In genomic region chr2:56448403-56448998, GRCh38 we compare ENCODE assay signal across 17 cellular contexts.
DNase-seq lines count a peak whose midpoint lies in the region; ATAC-seq and TF ChIP-seq lines count a peak whose summit lies in the region.
"Had no signal": no experiment of that assay in that cellular context is flagged by ENCODE, and none has a peak within 500 bp of the region (broad histone marks: within the 10 kb centered on the region; RNA-seq: fewer than 3 reads in every experiment).

No MANE protein-coding gene starts in this region.

- peak overlapping the region; percentile 35; the same call in 1 of the 2 replicates for H2AFZ ChIP-seq in GM23338
- H2AFZ ChIP-seq in smooth muscle cell (ENCODE audit: low read depth) = no peak overlapping the region
- no peak overlapping the region for H2AFZ ChIP-seq in osteoblast (ENCODE audit: low read length)

- H3K9me3 Mint-ChIP-seq in GM23338 (peaks cover 16% of the 10 kb centered on the region), WTC11 (peaks cover 21% of the 10 kb centered on the region)

- H3K27me3 Mint-ChIP-seq in GM23338 (ENCODE audit: insufficient read depth, low read depth, poor library complexity) (peaks cover 3% of the 10 kb centered on the region), WTC11 (ENCODE audit: low read depth) (no peaks in the 10 kb centered on the region)

- H3K4me3 ChIP-seq in GM23338 = no peak overlapping the region
- no peak overlapping the region for H3K4me3 ChIP-seq in smooth muscle cell
- H3K4me3 ChIP-seq in osteoblast (ENCODE audit: insufficient read depth, low read length) = no peak overlapping the region
- H3K4me3 ChIP-seq: GM12878, K562, left ventricle myocardium inferior had no signal

- no peak overlapping the region for H3K4me3 Mint-ChIP-seq in GM23338
- H3K4me3 Mint-ChIP-seq in WTC11 = peak overlapping the region; percentile 22; the same call in 1 of the 2 replicates
- H3K4me3 Mint-ChIP-seq: T-helper 2 cell treated with Interferon-gamma antibody and Interleukin-4, amounts not matched to agents 5 μg/mL and 100 μg/mL, for 36 hours had no signal

- WGBS in smooth muscle cell (ENCODE audit: low lambda C conversion rate) = 76% methylated on average over 5 of the region's 5 CpGs

- H3K36me3 ChIP-seq in GM23338 (ENCODE audit: insufficient read depth) (no peaks in the 10 kb centered on the region), smooth muscle cell (ENCODE audit: low read depth) (no peaks in the 10 kb centered on the region), osteoblast (ENCODE audit: insufficient read depth, low read length) (no peaks in the 10 kb centered on the region)
- H3K36me3 ChIP-seq: left ventricle myocardium inferior, stomach had no signal

- H3K9me3 ChIP-seq in smooth muscle cell (replicated peaks; ENCODE audit: low read depth) (no peaks in the 10 kb centered on the region), osteoblast (ENCODE audit: low read depth, low read length) (no peaks in the 10 kb centered on the region)
- H3K9me3 ChIP-seq: stomach had no signal

- H3F3A ChIP-seq in GM23338 (replicated peaks; ENCODE audit: low read depth) (no peaks in the 10 kb centered on the region), smooth muscle cell (ENCODE audit: low read depth) (no peaks in the 10 kb centered on the region)

- no peaks in the 10 kb centered on the region for H4K20me1 ChIP-seq in GM23338 (replicated peaks; ENCODE audit: insufficient read depth)
- no peaks in the 10 kb centered on the region for H4K20me1 ChIP-seq in smooth muscle cell (ENCODE audit: low read depth)
- no peaks in the 10 kb centered on the region for H4K20me1 ChIP-seq in osteoblast (ENCODE audit: insufficient read depth, low read length)

- H3K4me1 Mint-ChIP-seq in GM23338 (peaks cover 30% of the 10 kb centered on the region), WTC11 (peaks cover 34% of the 10 kb centered on the region)

- peaks cover 38% of the 10 kb centered on the region for H3K4me1 ChIP-seq in GM23338 (ENCODE audit: insufficient read depth)
- H3K4me1 ChIP-seq in smooth muscle cell (ENCODE audit: low read depth) = peaks cover 12% of the 10 kb centered on the region
- no peaks in the 10 kb centered on the region for H3K4me1 ChIP-seq in osteoblast (ENCODE audit: insufficient read depth, low read length)

- peak overlapping the region; percentile 52; the same call in 1 of the 2 replicates for H3K4me2 ChIP-seq in GM23338
- H3K4me2 ChIP-seq in smooth muscle cell = no peak overlapping the region
- H3K4me2 ChIP-seq in osteoblast (ENCODE audit: insufficient read depth, low read length) = no peak overlapping the region

- H3K27me3 ChIP-seq in GM23338 (ENCODE audit: insufficient read depth) (no peaks in the 10 kb centered on the region), smooth muscle cell (ENCODE audit: low read depth) (no peaks in the 10 kb centered on the region), osteoblast (ENCODE audit: insufficient read depth, low read length) (no peaks in the 10 kb centered on the region)
- H3K27me3 ChIP-seq: stomach had no signal

- H3K27ac Mint-ChIP-seq in GM23338 = no peak overlapping the region
- H3K27ac Mint-ChIP-seq in WTC11 = no peak overlapping the region
- H3K27ac Mint-ChIP-seq: T-helper 2 cell treated with Interferon-gamma antibody and Interleukin-4, amounts not matched to agents 5 μg/mL and 100 μg/mL, for 36 hours had no signal

- H3K36me3 Mint-ChIP-seq in GM23338 (ENCODE audit: low read depth) (peaks cover 19% of the 10 kb centered on the region), WTC11 (peaks cover 21% of the 10 kb centered on the region)

- 0 out of 2 replicates have a peak overlapping the region, but pooled peaks have one; percentile 3 for H3K27ac ChIP-seq in GM23338 (ENCODE audit: low read depth)
- H3K27ac ChIP-seq in smooth muscle cell (ENCODE audit: low read depth) = peak overlapping the region; percentile 19
- no peak overlapping the region for H3K27ac ChIP-seq in osteoblast (ENCODE audit: low read depth, low read length)
- no peak overlapping the region for H3K27ac ChIP-seq in RWPE1
- H3K27ac ChIP-seq: left ventricle myocardium inferior had no signal

- CTCF ChIA-PET in WTC11 (lab: Charles Lee) (interaction anchor here (1.7 kb wide), 1 partner anchor 265 kb away, joined by 9 read pairs; the partner anchor contains the start of gene CCDC85A), RWPE1 (lab: Yijun Ruan, JAX) (no interaction called here)

- POLR2A ChIA-PET in WTC11 (lab: Charles Lee) = interaction anchor here (0.6 kb wide), 1 partner anchor 108 kb away, joined by 3 read pairs; no protein-coding TSS in a partner anchor
- POLR2A ChIA-PET in RWPE1 (lab: Yijun Ruan, JAX; ENCODE audit: low non-redundant PET) = no interaction called here

- TF ChIP-seq CTCF in GM23338 (conservative IDR thresholded peaks at IDR 0.05; ENCODE audit: low read depth in 2 of 2) (no peak), WTC11 (IDR thresholded peaks at IDR 0.05) (no peak), smooth muscle cell (IDR thresholded peaks at IDR 0.05; ENCODE audit: borderline replicate concordance, insufficient read depth, poor library complexity, severe bottlenecking) (no peak), osteoblast (IDR thresholded peaks at IDR 0.05; ENCODE audit: extremely low read depth, low read depth, low read length) (no peak), RWPE1 (conservative IDR thresholded peaks at IDR 0.05; ENCODE audit: low read depth) (no peak)

- H3K9me2 ChIP-seq in GM23338 (ENCODE audit: insufficient read depth) = no peaks in the 10 kb centered on the region; the same call in 1 of the 2 replicates

- H3K9ac ChIP-seq in smooth muscle cell (ENCODE audit: low read depth) = no peak overlapping the region

- no peaks in the 10 kb centered on the region for H3K79me2 ChIP-seq in GM23338 (replicated peaks; ENCODE audit: insufficient read depth)
- H3K79me2 ChIP-seq in smooth muscle cell (ENCODE audit: low read depth) = no peaks in the 10 kb centered on the region
- no peaks in the 10 kb centered on the region for H3K79me2 ChIP-seq in osteoblast (ENCODE audit: insufficient read depth, low read length)

- ATAC-seq in GM23338 = no peak
- no peak for ATAC-seq in WTC11
- ATAC-seq: GM12878, HCT116, K562 had no signal

- DNase-seq in GM23338 (ENCODE audit: low spot score) = no peak
- DNase-seq in WTC11 (ENCODE audit: low spot score) = no peak
- DNase-seq in kidney glomerular epithelial cell (lab: John Stamatoyannopoulos, UW) = peak; percentile 83
- DNase-seq in smooth muscle cell (lab: John Stamatoyannopoulos, UW; ENCODE audit: unreplicated experiment) = no peak
- no peak for DNase-seq in osteoblast (ENCODE audit: insufficient read length, low spot score, missing footprints)
- DNase-seq in activated T-cell treated with anti-CD3 and anti-CD28 coated beads, Interleukin-2, amount 50 U/mL, for 1 hour = no peak
- no peak for DNase-seq in RWPE1 (ENCODE audit: low spot score)
- DNase-seq: activated CD4-positive, alpha-beta T cell treated with anti-CD3 and anti-CD28 coated beads, Interleukin-2, amount 50 U/mL, for 4 hours; activated naive CD4-positive, alpha-beta T cell treated with Interleukin-2 at 50 U/mL for 16 hours; left ventricle myocardium inferior; NCI-H2081 treated with DMSO at 0.1 percent for 48 hours; stimulated activated CD4-positive, alpha-beta T cell treated with anti-CD3 and anti-CD28 coated beads, Interleukin-4, amount 100 ng/mL, for 4 hours had no signal

TF ChIP-seq in WTC11, 78 proteins besides CTCF, POLR2A, EP300 and RAD21 (continues in another document):
- TF ChIP-seq ATF2 (CRISPR knock-in tag; IDR thresholded peaks at IDR 0.05; ENCODE audit: borderline replicate concordance, low read depth) (no peak), FOXK1 (CRISPR knock-in tag; IDR thresholded peaks at IDR 0.05) (no peak), FOXP4 (CRISPR knock-in tag; IDR thresholded peaks at IDR 0.05) (no peak), HMGA2 (CRISPR knock-in tag; IDR thresholded peaks at IDR 0.05) (no peak), ZBTB43 (CRISPR knock-in tag; IDR thresholded peaks at IDR 0.05) (no peak), MAX (CRISPR knock-in tag; IDR thresholded peaks at IDR 0.05) (no peak), ATF1 (CRISPR knock-in tag; IDR thresholded peaks at IDR 0.05) (no peak)

Comparison
In these comparisons a context has a peak if more than half of its experiments do, and no peak if none do; other contexts are left out.
1. H3K27ac ChIP-seq: peak in GM23338 (single experiment) and smooth muscle cell (single experiment); none in osteoblast (single experiment) and RWPE1 (single experiment).